In genomic region chr1:242718967-242719366, GRCh38 we compare ENCODE assay signal across 30 cellular contexts.
"Had no signal": no experiment of that assay in that cellular context is flagged by ENCODE, and none has a peak within 500 bp of the region (broad histone marks: within the 10 kb centered on the region; RNA-seq: fewer than 3 reads in every experiment).

No MANE protein-coding gene starts in this region.

- H2AFZ ChIP-seq: hepatocyte had no signal

- H3K27ac ChIP-seq: dorsolateral prefrontal cortex, epithelial cell of prostate, gastrocnemius medialis, heart left ventricle, hepatocyte, neutrophil, pancreas, right lobe of liver, suprapubic skin, transverse colon, upper lobe of right lung, uterus had no signal

- H3K4me3 Mint-ChIP-seq: naive thymus-derived CD4-positive, alpha-beta T cell; nephron; stimulated activated naive B cell treated with anti-CD40 and anti-IgM and Interleukin-4, amounts not matched to agents 10 μg/mL and 1 μg/mL and 100 μg/mL, for 72 hours; stimulated activated naive CD8-positive, alpha-beta T cell treated with anti-CD3 and anti-CD28 coated beads, Interleukin-15, Interleukin-2, amounts not matched to agents 100 ng/mL and 50 ng/mL, for 24 hours had no signal

- H3K27ac Mint-ChIP-seq: naive thymus-derived CD4-positive, alpha-beta T cell; nephron; progenitor cell of endocrine pancreas; stimulated activated naive B cell treated with anti-CD40 and anti-IgM and Interleukin-4, amounts not matched to agents 10 μg/mL and 1 μg/mL and 100 μg/mL, for 72 hours; stimulated activated naive CD8-positive, alpha-beta T cell treated with anti-CD3 and anti-CD28 coated beads, Interleukin-15, Interleukin-2, amounts not matched to agents 100 ng/mL and 50 ng/mL, for 24 hours had no signal

- H3K27me3 ChIP-seq: gastrocnemius medialis, heart left ventricle, hepatocyte, neutrophil, pancreas, right lobe of liver, suprapubic skin, transverse colon, upper lobe of right lung, uterus had no signal

- H3K4me2 ChIP-seq: hepatocyte had no signal

- H3K4me1 ChIP-seq: gastrocnemius medialis, pancreas, right lobe of liver, suprapubic skin, transverse colon, upper lobe of right lung, uterus had no signal

- H3K27me3 Mint-ChIP-seq: progenitor cell of endocrine pancreas; stimulated activated naive CD8-positive, alpha-beta T cell treated with anti-CD3 and anti-CD28 coated beads, Interleukin-15, Interleukin-2, amounts not matched to agents 100 ng/mL and 50 ng/mL, for 24 hours had no signal

- H3K4me3 ChIP-seq: dorsolateral prefrontal cortex, gastrocnemius medialis, heart left ventricle, hepatocyte, lung, pancreas, right lobe of liver, suprapubic skin, transverse colon, upper lobe of right lung, uterus had no signal

- H3K4me1 Mint-ChIP-seq: naive thymus-derived CD4-positive, alpha-beta T cell; nephron; stimulated activated naive B cell treated with anti-CD40 and anti-IgM and Interleukin-4, amounts not matched to agents 10 μg/mL and 1 μg/mL and 100 μg/mL, for 72 hours had no signal

- ATAC-seq: esophagus mucosa; gastrocnemius medialis; heart left ventricle; left lobe of liver; naive thymus-derived CD4-positive, alpha-beta T cell; pancreas; right lobe of liver; stimulated activated naive B cell treated with anti-CD40 and anti-IgM and Interleukin-4, amounts not matched to agents 10 μg/mL and 1 μg/mL and 100 μg/mL, for 72 hours; upper lobe of right lung had no signal

- DNase-seq: cerebellar nuclear complex; cortex of kidney; dorsolateral prefrontal cortex; effector CD4-positive, alpha-beta T cell; foreskin fibroblast; gastrocnemius medialis; heart left ventricle; kidney; mesenchymal stem cell; midbrain; naive thymus-derived CD4-positive, alpha-beta T cell; pancreas; right lobe of liver; small intestine; stimulated activated CD4-positive, alpha-beta T cell treated with anti-CD3 and anti-CD28 coated beads, Interleukin-15, amount 100 ng/mL, for 24 hours; stimulated activated CD4-positive, alpha-beta T cell treated with anti-CD3 and anti-CD28 coated beads, Interleukin-2, amount 100 ng/mL, for 48 hours; stimulated activated naive B cell treated with anti-CD40 and anti-IgM and Interleukin-4, amounts not matched to agents 10 μg/mL and 1 μg/mL and 100 μg/mL, for 72 hours; transverse colon; upper lobe of right lung; uterus had no signal

- H3K36me3 ChIP-seq: gastrocnemius medialis, heart left ventricle, neutrophil, pancreas, right lobe of liver, suprapubic skin, transverse colon, upper lobe of right lung, uterus had no signal

- H3K79me2 ChIP-seq: hepatocyte had no signal

- H3K9me3 ChIP-seq: gastrocnemius medialis, neutrophil, pancreas, right lobe of liver, suprapubic skin, transverse colon, upper lobe of right lung, uterus had no signal
